ENCODE assay signal across 15 cellular contexts in the genomic region with DNA sequence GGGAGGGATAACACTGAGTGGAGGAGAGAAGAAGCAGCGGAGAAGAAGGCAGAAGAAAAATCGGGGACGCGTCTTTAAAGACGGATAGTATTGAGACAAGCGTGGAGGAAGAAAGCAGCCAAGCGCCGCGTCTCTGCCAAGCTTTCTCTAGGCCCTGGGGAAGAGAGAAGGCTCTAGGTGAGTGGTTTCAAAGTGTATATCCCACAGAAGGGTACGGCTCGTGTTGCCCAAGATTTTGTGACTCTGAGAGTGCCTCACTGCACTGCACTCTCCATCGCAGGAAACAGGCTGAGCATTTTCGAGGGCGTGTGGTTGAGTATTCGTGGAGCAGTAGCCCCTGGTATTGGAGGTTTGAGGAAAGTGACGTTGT.
DNase-seq lines count a peak whose midpoint lies in the region; ATAC-seq and TF ChIP-seq lines count a peak whose summit lies in the region.
"Had no signal": no experiment of that assay in that cellular context is flagged by ENCODE, and none has a peak within 500 bp of the region (broad histone marks: within the 10 kb centered on the region; RNA-seq: fewer than 3 reads in every experiment).

No MANE protein-coding gene starts in this region.

- peaks cover 70% of the 10 kb centered on the region for H3K27me3 Mint-ChIP-seq in stimulated activated naive CD8-positive, alpha-beta T cell treated with anti-CD3 and anti-CD28 coated beads, Interleukin-15, Interleukin-2, amounts not matched to agents 100 ng/mL and 50 ng/mL, for 24 hours
- H3K27me3 Mint-ChIP-seq in glutamatergic neuron (ENCODE audit: unreplicated experiment) = peaks cover 34% of the 10 kb centered on the region

- H3K36me3 ChIP-seq in Panc1 (ENCODE audit: control insufficient read depth, insufficient read depth, low read length) = no peaks in the 10 kb centered on the region
- H3K36me3 ChIP-seq: BLaER1, thyroid gland had no signal

- TF ChIP-seq CTCF in Panc1 (IDR thresholded peaks at IDR 0.05) (no peak), glutamatergic neuron (IDR thresholded peaks at IDR 0.05; ENCODE audit: partially characterized antibody, unreplicated experiment) (no peak)

- H3K4me3 ChIP-seq in Panc1 (ENCODE audit: low read depth in 2 of 2, low read length in 2 of 2) = peak overlapping the region; percentile 32 to 63
- H3K4me3 ChIP-seq: BLaER1, thyroid gland had no signal

- DNase-seq in stimulated activated naive CD8-positive, alpha-beta T cell treated with anti-CD3 and anti-CD28 coated beads, Interleukin-15, Interleukin-2, amounts not matched to agents 100 U/mL and 50 U/mL, for 24 hours = no peak
- no peak for DNase-seq in Panc1 (ENCODE audit: low read depth, low spot score)
- DNase-seq in glutamatergic neuron = no peak
- DNase-seq in A172 (ENCODE audit: low spot score) = no peak
- no peak for DNase-seq in NCI-H187 (lab: John Stamatoyannopoulos, UW)
- DNase-seq: NCI-H2107, NCI-H774, thyroid gland had no signal

- H3K27me3 ChIP-seq in Panc1 (ENCODE audit: control insufficient read depth, insufficient read depth, low read length) = 0 out of 2 replicates have a peak, but pooled peaks cover under 1% of the 10 kb centered on the region

- peaks cover 27% of the 10 kb centered on the region for H3K36me3 Mint-ChIP-seq in stimulated activated naive CD8-positive, alpha-beta T cell treated with anti-CD3 and anti-CD28 coated beads, Interleukin-15, Interleukin-2, amounts not matched to agents 100 ng/mL and 50 ng/mL, for 24 hours (ENCODE audit: low read depth)
- H3K36me3 Mint-ChIP-seq in glutamatergic neuron (ENCODE audit: unreplicated experiment) = no peaks in the 10 kb centered on the region

- no peaks in the 10 kb centered on the region for H3K9me3 ChIP-seq in Panc1 (ENCODE audit: control insufficient read depth, insufficient read depth, low read depth, low read length)
- H3K9me3 ChIP-seq: thyroid gland had no signal

- in situ Hi-C loops in Panc1 (cut with HindIII; ENCODE audit: low pct_unique_long_range_greater_than_20kb, low sequenced_read_pairs) = no loop called here

- CTCF ChIA-PET in Panc1 (lab: Charles Lee) = interaction anchor here (0.5 kb wide), 1 partner anchor 14 kb away, joined by 7 read pairs; no protein-coding TSS in a partner anchor

- POLR2A ChIA-PET in Panc1 (lab: Charles Lee) = no interaction called here

- intact Hi-C loops in Panc1 (cut with micrococcal nuclease; ENCODE audit: unreplicated experiment) = no loop called here

- H3K27ac Mint-ChIP-seq in stimulated activated naive CD8-positive, alpha-beta T cell treated with anti-CD3 and anti-CD28 coated beads, Interleukin-15, Interleukin-2, amounts not matched to agents 100 ng/mL and 50 ng/mL, for 24 hours = peak overlapping the region; percentile 67
- no peak overlapping the region for H3K27ac Mint-ChIP-seq in glutamatergic neuron (ENCODE audit: unreplicated experiment)

- peaks cover 8% of the 10 kb centered on the region for H3K4me1 Mint-ChIP-seq in stimulated activated naive CD8-positive, alpha-beta T cell treated with anti-CD3 and anti-CD28 coated beads, Interleukin-15, Interleukin-2, amounts not matched to agents 100 ng/mL and 50 ng/mL, for 24 hours (ENCODE audit: low read depth)
- H3K4me1 Mint-ChIP-seq in glutamatergic neuron (ENCODE audit: low read depth, unreplicated experiment) = peaks cover 4% of the 10 kb centered on the region

- ATAC-seq in stimulated activated naive CD8-positive, alpha-beta T cell treated with anti-CD3 and anti-CD28 coated beads, Interleukin-15, Interleukin-2, amounts not matched to agents 100 U/mL and 50 U/mL, for 24 hours = no peak
- peak; percentile 33 for ATAC-seq in Panc1
- no peak for ATAC-seq in activated CD4-positive, CD25-positive, alpha-beta regulatory T cell treated with anti-CD3 and anti-CD28 coated beads, Interleukin-2, amount 50 U/mL, for 24 hours
- no peak for ATAC-seq in HG03095 (IDR thresholded peaks at IDR 0.05; ENCODE audit: unreplicated experiment)
- ATAC-seq: HCT116, left lobe of liver, Right ventricle myocardium inferior had no signal

- peaks cover 13% of the 10 kb centered on the region for H3K4me1 ChIP-seq in Panc1 (ENCODE audit: control insufficient read depth, insufficient read depth, low read length)
- H3K4me1 ChIP-seq: BLaER1, thyroid gland had no signal

- no TSS peak for BruUV-seq in Panc1 (replicated peaks; lab: Mats Ljungman, UMichigan)

- peaks cover 40% of the 10 kb centered on the region for H3K9me3 Mint-ChIP-seq in stimulated activated naive CD8-positive, alpha-beta T cell treated with anti-CD3 and anti-CD28 coated beads, Interleukin-15, Interleukin-2, amounts not matched to agents 100 ng/mL and 50 ng/mL, for 24 hours
- peaks cover 2% of the 10 kb centered on the region for H3K9me3 Mint-ChIP-seq in glutamatergic neuron (ENCODE audit: unreplicated experiment)

- no peak overlapping the region; the same call in 1 of the 2 replicates for H3K27ac ChIP-seq in Panc1 (ENCODE audit: low read length)
- H3K27ac ChIP-seq: BLaER1, thyroid gland had no signal

- H3K4me3 Mint-ChIP-seq in stimulated activated naive CD8-positive, alpha-beta T cell treated with anti-CD3 and anti-CD28 coated beads, Interleukin-15, Interleukin-2, amounts not matched to agents 100 ng/mL and 50 ng/mL, for 24 hours = peak overlapping the region; percentile 3
- peak overlapping the region; percentile 73 for H3K4me3 Mint-ChIP-seq in glutamatergic neuron (ENCODE audit: unreplicated experiment)
